24 cellular contexts compared by ENCODE assay signal in genomic region chr1:85118751-85119150, GRCh38.
"Had no signal": no experiment of that assay in that cellular context is flagged by ENCODE, and none has a peak within 500 bp of the region (broad histone marks: within the 10 kb centered on the region; RNA-seq: fewer than 3 reads in every experiment).

No MANE protein-coding gene starts in this region.

- H3K4me1 ChIP-seq: colonic mucosa, esophagus squamous epithelium, heart right ventricle, psoas muscle, tibial artery, uterus had no signal

- DNase-seq: activated CD4-positive, alpha-beta memory T cell treated with anti-CD3 and anti-CD28 coated beads, Interleukin-2, amount 10 ng/mL, durations not matched to agents 7 days and 5 days; activated CD4-positive, alpha-beta T cell treated with anti-CD3 and anti-CD28 coated beads for 48 hours; activated CD8-positive, alpha-beta memory T cell treated with anti-CD3 and anti-CD28 coated beads, Interleukin-2, amount 10 ng/mL, durations not matched to agents 7 days and 5 days; activated effector memory CD4-positive, alpha-beta T cell treated with anti-CD3 and anti-CD28 coated beads, Interleukin-2, amount 50 U/mL, for 16 hours; activated naive CD4-positive, alpha-beta T cell treated with anti-CD3 and anti-CD28 coated beads, Interleukin-2, amount 50 U/mL, for 16 hours; activated naive CD8-positive, alpha-beta T cell treated with anti-CD3 and anti-CD28 coated beads, Interleukin-2, amount 50 U/mL, for 24 hours; activated T-cell treated with anti-CD3 and anti-CD28 coated beads for 4 hours; aorta; central memory CD4-positive, alpha-beta T cell; colonic mucosa; esophagus squamous epithelium; foreskin fibroblast; heart right ventricle; kidney; left ventricle myocardium superior; mesenchymal stem cell; nephron progenitor cell; pancreas; psoas muscle; right cardiac atrium; stimulated activated CD4-positive, alpha-beta T cell treated with anti-CD3 and anti-CD28 coated beads, Interleukin-1b, Interleukin-23, amount 100 ng/mL, for 48 hours; stimulated activated naive CD8-positive, alpha-beta T cell treated with anti-CD3 and anti-CD28 coated beads, Interleukin-15, amount 100 ng/mL, for 72 hours; tibial artery; uterus had no signal

- H3K4me3 ChIP-seq: colonic mucosa, esophagus squamous epithelium, heart right ventricle, pancreas, psoas muscle, tibial artery, uterus had no signal

- H3K27me3 ChIP-seq: colonic mucosa, esophagus squamous epithelium, heart right ventricle, pancreas, tibial artery, uterus had no signal

- H3K27ac ChIP-seq: colonic mucosa, esophagus squamous epithelium, heart right ventricle, pancreas, psoas muscle, tibial artery, uterus had no signal

- H3K36me3 ChIP-seq: colonic mucosa, esophagus squamous epithelium, heart right ventricle, pancreas, tibial artery, uterus had no signal

- H3K9me3 ChIP-seq: colonic mucosa, esophagus squamous epithelium, heart right ventricle, pancreas, psoas muscle, tibial artery, uterus had no signal
